9 cellular contexts compared by ENCODE assay signal in the genomic region with DNA sequence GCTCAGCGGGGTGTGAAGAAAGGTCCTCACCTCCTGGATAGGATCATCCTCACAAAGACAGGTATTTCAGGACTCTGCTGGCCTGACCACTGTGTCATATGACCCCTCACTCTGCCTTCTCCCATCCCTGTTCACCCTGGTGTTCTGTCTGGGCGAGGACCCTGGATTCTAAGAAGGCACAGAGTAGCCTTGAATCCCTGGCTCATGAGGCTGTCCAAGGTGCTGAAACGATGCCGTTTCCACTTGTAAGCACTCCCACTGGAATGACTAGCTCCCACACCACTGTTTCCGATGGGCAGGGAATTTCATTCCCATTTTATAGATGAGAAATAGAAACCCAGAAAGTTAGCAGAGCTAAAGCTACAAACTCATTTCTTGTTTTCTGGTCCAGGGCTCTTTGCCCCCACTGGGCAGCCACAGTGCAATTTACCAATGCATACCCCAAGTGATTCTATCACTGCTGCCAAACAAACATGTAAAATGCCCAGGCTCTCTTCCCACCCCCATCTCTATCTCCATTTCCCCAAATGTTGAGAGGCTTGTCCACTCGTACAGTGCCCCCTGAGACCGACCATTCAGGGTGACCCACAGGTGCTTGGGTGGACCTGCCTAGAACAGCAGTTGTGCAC.
A peak's percentile ranks its signal among the peaks of the same experiment; 100 is the strongest.
DNase-seq lines count a peak whose midpoint lies in the region; ATAC-seq and TF ChIP-seq lines count a peak whose summit lies in the region.
"Had no signal": no experiment of that assay in that cellular context is flagged by ENCODE, and none has a peak within 500 bp of the region (broad histone marks: within the 10 kb centered on the region; RNA-seq: fewer than 3 reads in every experiment).

No MANE protein-coding gene starts in this region.

- H3K4me3 ChIP-seq in AG09309 (ENCODE audit: control insufficient read depth, low read depth, low read length) (no peak overlapping the region), Peyer's patch (no peak overlapping the region)

- no peaks in the 10 kb centered on the region for H3K4me1 Mint-ChIP-seq in activated CD8-positive, alpha-beta T cell treated with anti-CD3 and anti-CD28 coated beads for 36 hours (ENCODE audit: low read depth)

- intact Hi-C loops in activated CD8-positive, alpha-beta T cell treated with anti-CD3 and anti-CD28 coated beads for 36 hours (cut with micrococcal nuclease): no loop called here

- H3K4me1 ChIP-seq in Peyer's patch: no peaks in the 10 kb centered on the region

- TF ChIP-seq POLR2A in Peyer's patch (IDR thresholded peaks at IDR 0.05): no peak

- DNase-seq in AG09309 (ENCODE audit: low read depth): peak; percentile 7
- DNase-seq in HEK293T (ENCODE audit: extremely low spot score): peak; percentile 54
- peak; percentile 29 for DNase-seq in activated CD8-positive, alpha-beta T cell treated with anti-CD3 and anti-CD28 coated beads for 36 hours
- DNase-seq in iPS DF 19.7 (ENCODE audit: low read depth, low spot score): peak; percentile 42
- no peak for DNase-seq in OCI-M2 (lab: John Stamatoyannopoulos, UW; ENCODE audit: unreplicated experiment)
- DNase-seq in Peyer's patch: no peak
- DNase-seq in NCI-H1436 (lab: John Stamatoyannopoulos, UW): no peak
- no peak for DNase-seq in anterior cingulate cortex (lab: John Stamatoyannopoulos, UW)

- POLR2A ChIA-PET in HEK293T (lab: Yijun Ruan, JAX): no interaction called here
- POLR2A ChIA-PET in activated CD8-positive, alpha-beta T cell treated with anti-CD3 and anti-CD28 coated beads for 36 hours (lab: Charles Lee): no interaction called here

- CTCF ChIA-PET in HEK293T (lab: Yijun Ruan, JAX): interaction anchor here (0.6 kb wide), 1 partner anchor 17 kb away, joined by 3 read pairs; no protein-coding TSS in a partner anchor
- CTCF ChIA-PET in activated CD8-positive, alpha-beta T cell treated with anti-CD3 and anti-CD28 coated beads for 36 hours (lab: Charles Lee): no interaction called here

- H3K27ac Mint-ChIP-seq in activated CD8-positive, alpha-beta T cell treated with anti-CD3 and anti-CD28 coated beads for 36 hours: no peak overlapping the region

- H3K4me3 Mint-ChIP-seq in activated CD8-positive, alpha-beta T cell treated with anti-CD3 and anti-CD28 coated beads for 36 hours: no peak overlapping the region

- H3K27ac ChIP-seq in Peyer's patch: no peak overlapping the region

- H3K36me3 Mint-ChIP-seq in activated CD8-positive, alpha-beta T cell treated with anti-CD3 and anti-CD28 coated beads for 36 hours (ENCODE audit: low read depth): no peaks in the 10 kb centered on the region
- H3K36me3 Mint-ChIP-seq: brain had no signal

- no peaks in the 10 kb centered on the region for H3K9me3 Mint-ChIP-seq in activated CD8-positive, alpha-beta T cell treated with anti-CD3 and anti-CD28 coated beads for 36 hours

- no peaks in the 10 kb centered on the region for H3K27me3 ChIP-seq in Peyer's patch

- H3K27me3 Mint-ChIP-seq in activated CD8-positive, alpha-beta T cell treated with anti-CD3 and anti-CD28 coated beads for 36 hours: no peaks in the 10 kb centered on the region

- ATAC-seq in activated CD8-positive, alpha-beta T cell treated with anti-CD3 and anti-CD28 coated beads for 36 hours: no peak

- H3K36me3 ChIP-seq in Peyer's patch: no peaks in the 10 kb centered on the region

- TF ChIP-seq CTCF in AG09309 (IDR thresholded peaks at IDR 0.05; ENCODE audit: control insufficient read depth, insufficient read depth, low read depth, low read length, missing control alignments): no peak
- no peak for TF ChIP-seq CTCF in activated CD8-positive, alpha-beta T cell treated with anti-CD3 and anti-CD28 coated beads for 36 hours (IDR thresholded peaks at IDR 0.05)
- TF ChIP-seq CTCF in Peyer's patch (IDR thresholded peaks at IDR 0.05): no peak

- H3K9me3 ChIP-seq in Peyer's patch: no peaks in the 10 kb centered on the region

TF ChIP-seq in HEK293T, 16 proteins besides CTCF, POLR2A, EP300 and RAD21:
- no peak for TF ChIP-seq FOXK2 (IDR thresholded peaks at IDR 0.05)

Comparison
In these comparisons a context has a peak if more than half of its experiments do, and no peak if none do; other contexts are left out.
1. DNase-seq: peak in AG09309 (single experiment), HEK293T (single experiment), activated CD8-positive, alpha-beta T cell treated with anti-CD3 and anti-CD28 coated beads for 36 hours (single experiment) and iPS DF 19.7 (single experiment); none in OCI-M2 (single experiment), Peyer's patch (0 of 3), NCI-H1436 (single experiment) and anterior cingulate cortex (0 of 58).